27 cellular contexts compared by ENCODE assay signal in the genomic region with DNA sequence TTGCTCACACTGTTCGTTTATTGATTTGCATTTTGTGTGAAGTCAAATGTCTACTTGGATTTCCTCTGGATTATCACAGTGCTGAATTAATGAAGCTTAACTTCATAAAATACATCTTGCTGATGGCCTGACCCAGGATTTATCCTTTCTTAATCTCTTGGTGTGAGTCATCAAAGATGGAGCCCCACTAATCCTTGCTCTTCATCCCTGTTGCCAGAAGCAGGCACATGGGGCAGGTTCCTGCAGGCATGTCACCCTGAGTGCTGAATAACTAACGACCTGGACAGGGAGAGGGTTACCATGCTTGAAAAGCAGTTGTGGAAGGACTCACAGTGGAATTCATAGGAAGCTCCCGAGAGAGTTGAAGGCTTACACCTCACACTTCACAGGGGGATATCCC. TPM values are rescaled to one million over a fixed set of nuclear protein-coding genes. Genes with fewer than 3 reads are reported as not detected.
DNase-seq lines count a peak whose midpoint lies in the region; ATAC-seq, FAIRE-seq and TF ChIP-seq lines count a peak whose summit lies in the region.
"Had no signal": no experiment of that assay in that cellular context is flagged by ENCODE, and none has a peak within 500 bp of the region (broad histone marks: within the 10 kb centered on the region; RNA-seq: fewer than 3 reads in every experiment).

No MANE protein-coding gene starts in this region.

- no peaks in the 10 kb centered on the region for H4K20me1 ChIP-seq in neural progenitor cell (ENCODE audit: low read depth)

- no peak overlapping the region for H3K4me2 ChIP-seq in neural progenitor cell
- H3K4me2 ChIP-seq: PC-9 had no signal

- H3K36me3 Mint-ChIP-seq in neural progenitor cell, result peaks cover 2% of the 10 kb centered on the region
- no peaks in the 10 kb centered on the region for H3K36me3 Mint-ChIP-seq in activated naive CD4-positive, alpha-beta T cell treated with anti-CD3 and anti-CD28 coated beads, Interleukin-2, amount 10 ng/mL, durations not matched to agents 7 days and 5 days
- H3K36me3 Mint-ChIP-seq in stimulated activated memory B cell treated with anti-CD40 and anti-IgM and Interleukin-4, amounts not matched to agents 10 μg/mL and 1 μg/mL and 100 μg/mL, for 72 hours, result peaks cover 15% of the 10 kb centered on the region

- no peaks in the 10 kb centered on the region for H3K9me3 ChIP-seq in neural progenitor cell (ENCODE audit: low read depth)

- H3K4me3 Mint-ChIP-seq in neural progenitor cell, result no peak overlapping the region
- H3K4me3 Mint-ChIP-seq in activated naive CD4-positive, alpha-beta T cell treated with anti-CD3 and anti-CD28 coated beads, Interleukin-2, amount 10 ng/mL, durations not matched to agents 7 days and 5 days, result no peak overlapping the region
- no peak overlapping the region for H3K4me3 Mint-ChIP-seq in stimulated activated memory B cell treated with anti-CD40 and anti-IgM and Interleukin-4, amounts not matched to agents 10 μg/mL and 1 μg/mL and 100 μg/mL, for 72 hours
- H3K4me3 Mint-ChIP-seq: CD8-positive, alpha-beta T cell had no signal

- DNase-seq in D721Med (ENCODE audit: insufficient read length, low spot score) (peak; percentile 47), NCI-H82 (lab: John Stamatoyannopoulos, UW) (peak; percentile 91), epithelial cell of esophagus (ENCODE audit: low read depth) (peak; percentile 50), neural progenitor cell (ENCODE audit: low spot score) (no peak), OCI-M1 (lab: John Stamatoyannopoulos, UW) (no peak)
- DNase-seq in activated naive CD4-positive, alpha-beta T cell treated with anti-CD3 and anti-CD28 coated beads, Interleukin-2, amount 10 ng/mL, durations not matched to agents 7 days and 5 days, result no peak
- DNase-seq: C1 segment of cervical spinal cord; CD8-positive, alpha-beta T cell; Kasumi-1; NCI-H1417; NCI-H187; NCI-H2107; NCI-H2227 treated with DMSO at 0.1 percent for 48 hours; NCI-H510A; NCI-H774; PC-9; RPMI8226; SHP77 treated with DMSO at 0.1 percent for 48 hours; SW 1271 had no signal

- no peak for FAIRE-seq in D721Med (lab: Jason Lieb, UNC)
- FAIRE-seq: G401.6, GM12892 had no signal

- H3K9me3 Mint-ChIP-seq in neural progenitor cell, result peaks cover 19% of the 10 kb centered on the region
- H3K9me3 Mint-ChIP-seq in activated naive CD4-positive, alpha-beta T cell treated with anti-CD3 and anti-CD28 coated beads, Interleukin-2, amount 10 ng/mL, durations not matched to agents 7 days and 5 days, result peaks cover 2% of the 10 kb centered on the region
- H3K9me3 Mint-ChIP-seq in stimulated activated memory B cell treated with anti-CD40 and anti-IgM and Interleukin-4, amounts not matched to agents 10 μg/mL and 1 μg/mL and 100 μg/mL, for 72 hours, result peaks cover 11% of the 10 kb centered on the region

- H3K4me3 ChIP-seq in epithelial cell of esophagus (ENCODE audit: low read length) (no peak overlapping the region), neural progenitor cell (no peak overlapping the region)
- H3K4me3 ChIP-seq: PC-9, SK-N-MC had no signal

- TF ChIP-seq CTCF in D721Med (IDR thresholded peaks at IDR 0.05; ENCODE audit: insufficient read depth, missing control alignments) (no peak), epithelial cell of esophagus (IDR thresholded peaks at IDR 0.05; ENCODE audit: insufficient read depth, low read depth, low read length, missing control alignments) (no peak), neural progenitor cell (IDR thresholded peaks at IDR 0.05) (no peak)

- no peak for ATAC-seq in GM19328 (IDR thresholded peaks at IDR 0.05; ENCODE audit: unreplicated experiment)
- ATAC-seq in stimulated activated memory B cell treated with anti-CD40 and anti-IgM and Interleukin-4, amounts not matched to agents 10 μg/mL and 1 μg/mL and 100 μg/mL, for 72 hours, result no peak
- ATAC-seq: CD8-positive, alpha-beta T cell had no signal

- H3K27ac Mint-ChIP-seq in neural progenitor cell, result peak overlapping the region; percentile 33
- H3K27ac Mint-ChIP-seq in activated naive CD4-positive, alpha-beta T cell treated with anti-CD3 and anti-CD28 coated beads, Interleukin-2, amount 10 ng/mL, durations not matched to agents 7 days and 5 days, result no peak overlapping the region
- no peak overlapping the region for H3K27ac Mint-ChIP-seq in stimulated activated memory B cell treated with anti-CD40 and anti-IgM and Interleukin-4, amounts not matched to agents 10 μg/mL and 1 μg/mL and 100 μg/mL, for 72 hours
- H3K27ac Mint-ChIP-seq: CD8-positive, alpha-beta T cell had no signal

- no peaks in the 10 kb centered on the region for H3K79me2 ChIP-seq in neural progenitor cell (ENCODE audit: low read depth)

- H3K36me3 ChIP-seq in neural progenitor cell, result no peaks in the 10 kb centered on the region

- H3F3A ChIP-seq in neural progenitor cell (ENCODE audit: low read depth), result no peaks in the 10 kb centered on the region

- peak overlapping the region; percentile 31 for H2AFZ ChIP-seq in neural progenitor cell (replicated peaks)
- H2AFZ ChIP-seq: PC-9 had no signal

- H3K27me3 Mint-ChIP-seq in neural progenitor cell (ENCODE audit: insufficient read depth, low read depth), result peaks cover 5% of the 10 kb centered on the region
- H3K27me3 Mint-ChIP-seq in activated naive CD4-positive, alpha-beta T cell treated with anti-CD3 and anti-CD28 coated beads, Interleukin-2, amount 10 ng/mL, durations not matched to agents 7 days and 5 days, result peaks cover 12% of the 10 kb centered on the region
- peaks cover 39% of the 10 kb centered on the region for H3K27me3 Mint-ChIP-seq in stimulated activated memory B cell treated with anti-CD40 and anti-IgM and Interleukin-4, amounts not matched to agents 10 μg/mL and 1 μg/mL and 100 μg/mL, for 72 hours

- no peaks in the 10 kb centered on the region for H3K27me3 ChIP-seq in neural progenitor cell

- H3K4me1 Mint-ChIP-seq in neural progenitor cell, result peaks cover 12% of the 10 kb centered on the region
- H3K4me1 Mint-ChIP-seq in activated naive CD4-positive, alpha-beta T cell treated with anti-CD3 and anti-CD28 coated beads, Interleukin-2, amount 10 ng/mL, durations not matched to agents 7 days and 5 days, result no peaks in the 10 kb centered on the region
- no peaks in the 10 kb centered on the region for H3K4me1 Mint-ChIP-seq in stimulated activated memory B cell treated with anti-CD40 and anti-IgM and Interleukin-4, amounts not matched to agents 10 μg/mL and 1 μg/mL and 100 μg/mL, for 72 hours

- peaks cover 9% of the 10 kb centered on the region for H3K4me1 ChIP-seq in neural progenitor cell

- CTCF ChIA-PET in activated naive CD4-positive, alpha-beta T cell treated with anti-CD3 and anti-CD28 coated beads, Interleukin-2, amount 10 ng/mL, durations not matched to agents 7 days and 5 days (lab: Charles Lee), result no interaction called here

- no peak overlapping the region for H3K27ac ChIP-seq in neural progenitor cell
- H3K27ac ChIP-seq: PC-9, SK-N-MC had no signal

- no peak overlapping the region for H3K9ac ChIP-seq in neural progenitor cell

RNA-seq across cellular contexts. Expression of gene FA2H, which starts 56.0 kb away (rescaled TPM):
- not detected in 2 replicates for total RNA-seq in neural progenitor cell (ENCODE audit: low replicate concordance)
- total RNA-seq: CD8-positive, alpha-beta T cell; Daoy; H4; MCF 10A had no signal

Comparison
In these comparisons a context has a peak if more than half of its experiments do, and no peak if none do; other contexts are left out.
1. DNase-seq: peak in D721Med (single experiment), NCI-H82 (single experiment) and epithelial cell of esophagus (single experiment); none in neural progenitor cell (single experiment), activated naive CD4-positive, alpha-beta T cell treated with anti-CD3 and anti-CD28 coated beads, Interleukin-2, amount 10 ng/mL, durations not matched to agents 7 days and 5 days (single experiment) and OCI-M1 (single experiment).